Comparison of ENCODE assay signal across 26 cellular contexts in genomic region chr4:172963498-172964294, GRCh38.
"Had no signal": no experiment of that assay in that cellular context is flagged by ENCODE, and none has a peak within 500 bp of the region (broad histone marks: within the 10 kb centered on the region; RNA-seq: fewer than 3 reads in every experiment).

No MANE protein-coding gene starts in this region.

- H3K27ac Mint-ChIP-seq: activated naive CD4-positive, alpha-beta T cell treated with anti-CD3 and anti-CD28 coated beads, Interleukin-2, amount 10 ng/mL, durations not matched to agents 7 days and 5 days; activated naive CD8-positive, alpha-beta T cell treated with anti-CD3 and anti-CD28 coated beads, Interleukin-2, amount 10 ng/mL, durations not matched to agents 7 days and 5 days; mesothelial cell of epicardium; naive thymus-derived CD8-positive, alpha-beta T cell had no signal

- DNase-seq: activated CD4-positive, alpha-beta T cell treated with anti-CD3 and anti-CD28 coated beads for 48 hours; activated CD4-positive, alpha-beta T cell treated with anti-CD3 and anti-CD28 coated beads, Interleukin-2, amount 50 U/mL, for 48 hours; activated CD8-positive, alpha-beta memory T cell treated with anti-CD3 and anti-CD28 coated beads, Interleukin-2, amount 50 U/mL, for 4 hours; activated gamma-delta T cell; activated naive CD4-positive, alpha-beta T cell treated with anti-CD3 and anti-CD28 coated beads, Interleukin-2, amount 10 ng/mL, durations not matched to agents 7 days and 5 days; activated naive CD8-positive, alpha-beta T cell treated with anti-CD3 and anti-CD28 coated beads, Interleukin-2, amount 10 ng/mL, durations not matched to agents 7 days and 5 days; activated T-cell treated with anti-CD3 and anti-CD28 coated beads, Interleukin-2, amount 50 U/mL, for 1 hour; amniotic stem cell; central memory CD4-positive, alpha-beta T cell; foreskin keratinocyte; heart right ventricle; left ventricle myocardium inferior; mammary epithelial cell; naive thymus-derived CD8-positive, alpha-beta T cell; nucleus accumbens; pancreas; psoas muscle; spleen; stimulated activated naive CD4-positive, alpha-beta T cell had no signal

- H3K9me3 Mint-ChIP-seq: activated naive CD4-positive, alpha-beta T cell treated with anti-CD3 and anti-CD28 coated beads, Interleukin-2, amount 10 ng/mL, durations not matched to agents 7 days and 5 days had no signal

- H3K9me3 ChIP-seq: breast epithelium, left ventricle myocardium inferior, pancreas, psoas muscle had no signal

- ATAC-seq: activated CD4-positive, CD25-positive, alpha-beta regulatory T cell treated with anti-CD3 and anti-CD28 coated beads, Interleukin-2, amount 50 U/mL, for 24 hours; foreskin keratinocyte; heart right ventricle; naive thymus-derived CD8-positive, alpha-beta T cell had no signal

- H3K36me3 ChIP-seq: breast epithelium, heart right ventricle, left ventricle myocardium inferior, pancreas, spleen had no signal

- FAIRE-seq: endothelial cell of umbilical vein, pancreas, TTC549 had no signal

- H3K36me3 Mint-ChIP-seq: activated naive CD4-positive, alpha-beta T cell treated with anti-CD3 and anti-CD28 coated beads, Interleukin-2, amount 10 ng/mL, durations not matched to agents 7 days and 5 days; activated naive CD8-positive, alpha-beta T cell treated with anti-CD3 and anti-CD28 coated beads, Interleukin-2, amount 10 ng/mL, durations not matched to agents 7 days and 5 days; mesothelial cell of epicardium had no signal

- H3K4me3 Mint-ChIP-seq: activated naive CD4-positive, alpha-beta T cell treated with anti-CD3 and anti-CD28 coated beads, Interleukin-2, amount 10 ng/mL, durations not matched to agents 7 days and 5 days; activated naive CD8-positive, alpha-beta T cell treated with anti-CD3 and anti-CD28 coated beads, Interleukin-2, amount 10 ng/mL, durations not matched to agents 7 days and 5 days; mesothelial cell of epicardium; naive thymus-derived CD8-positive, alpha-beta T cell; neural crest cell had no signal

- H3K4me1 Mint-ChIP-seq: activated naive CD4-positive, alpha-beta T cell treated with anti-CD3 and anti-CD28 coated beads, Interleukin-2, amount 10 ng/mL, durations not matched to agents 7 days and 5 days; activated naive CD8-positive, alpha-beta T cell treated with anti-CD3 and anti-CD28 coated beads, Interleukin-2, amount 10 ng/mL, durations not matched to agents 7 days and 5 days; naive thymus-derived CD8-positive, alpha-beta T cell; neural crest cell had no signal

- H3K27me3 ChIP-seq: breast epithelium had no signal

- H3K4me1 ChIP-seq: breast epithelium, foreskin keratinocyte, heart right ventricle, left ventricle myocardium inferior, spleen had no signal

- H3K4me3 ChIP-seq: heart right ventricle, left ventricle myocardium inferior, psoas muscle, spleen had no signal

- H3K27ac ChIP-seq: foreskin keratinocyte, heart right ventricle, left ventricle myocardium inferior, pancreas, psoas muscle, spleen, VCaP had no signal
